8 cellular contexts compared by ENCODE assay signal in the genomic region with DNA sequence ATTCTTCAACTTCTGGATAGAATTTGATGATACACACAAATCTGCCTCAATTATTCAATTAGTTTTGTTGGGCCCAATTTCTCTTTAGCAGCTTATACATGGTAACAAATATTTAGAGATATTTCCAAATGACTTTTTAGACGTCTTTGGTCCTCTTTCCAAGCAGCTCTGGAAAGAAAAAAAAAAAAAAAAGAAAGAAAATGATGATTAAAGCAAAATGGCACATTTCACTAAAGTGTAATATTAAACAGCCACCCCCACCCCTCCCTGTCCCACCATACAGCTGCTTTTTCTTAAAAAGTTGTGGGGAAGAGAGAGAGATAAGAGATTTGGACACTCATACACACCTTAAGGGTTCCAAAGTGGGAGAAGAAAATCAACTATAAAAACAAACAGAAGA. TPM values are rescaled to one million over a fixed set of nuclear protein-coding genes. Genes with fewer than 3 reads are reported as not detected.
DNase-seq lines count a peak whose midpoint lies in the region; TF ChIP-seq lines count a peak whose summit lies in the region.

No MANE protein-coding gene starts in this region.

- no peaks in the 10 kb centered on the region for H4K20me1 ChIP-seq in fibroblast of lung (ENCODE audit: control insufficient read depth, extremely low read depth, insufficient read depth, low read length)

- H3K4me2 ChIP-seq in fibroblast of lung (ENCODE audit: extremely low read depth, insufficient read depth, low read length) = peak overlapping the region; percentile 67

- DNase-seq in SJSA1 (ENCODE audit: low read depth in 1 of 2, low spot score in 2 of 2) (no peak), fibroblast of lung (ENCODE audit: low read depth in 2 of 2) (no peak), prostate gland (ENCODE audit: low spot score) (no peak), AG08395 (ENCODE audit: low spot score) (no peak), NCI-H187 (lab: John Stamatoyannopoulos, UW) (no peak)
- no peak for DNase-seq in stimulated activated CD4-positive, alpha-beta T cell treated with anti-CD3 and anti-CD28 coated beads, Interleukin-2, amount 100 ng/mL, for 24 hours
- no peak for DNase-seq in effector CD4-positive, alpha-beta T cell

- peak overlapping the region; percentile 100 for H2AFZ ChIP-seq in fibroblast of lung (ENCODE audit: low read length)

- H3K27me3 ChIP-seq in SJSA1 (replicated peaks) (no peaks in the 10 kb centered on the region), fibroblast of lung (ENCODE audit: control insufficient read depth, insufficient read depth, low read length) (peaks cover 3% of the 10 kb centered on the region), prostate gland (replicated peaks; ENCODE audit: insufficient read depth) (no peaks in the 10 kb centered on the region)

- peak overlapping the region; percentile 97 for H3K4me3 ChIP-seq in GM08714 (ENCODE audit: low read length)
- peak overlapping the region; percentile 52 for H3K4me3 ChIP-seq in SJSA1
- peak overlapping the region; percentile 79 to 98 (median 92) for H3K4me3 ChIP-seq in fibroblast of lung (replicated peaks in 1 of 4; ENCODE audit: control extremely low read depth in 1 of 4, insufficient read depth in 1 of 4, low read depth in 3 of 4, low read length in 4 of 4)
- H3K4me3 ChIP-seq in prostate gland = peak overlapping the region; percentile 61 to 67

- H3K36me3 ChIP-seq in SJSA1 = peaks cover 29% of the 10 kb centered on the region
- H3K36me3 ChIP-seq in fibroblast of lung (ENCODE audit: control insufficient read depth, insufficient read depth, low read length) = no peaks in the 10 kb centered on the region
- no peaks in the 10 kb centered on the region for H3K36me3 ChIP-seq in prostate gland

- H3K9ac ChIP-seq in fibroblast of lung (ENCODE audit: insufficient read depth, low read length) = no peak overlapping the region

- H3K79me2 ChIP-seq in fibroblast of lung (ENCODE audit: control insufficient read depth, insufficient read depth, low read length) = peaks cover 8% of the 10 kb centered on the region

- intact Hi-C loops in prostate gland (cut with DNase I) = no loop called here

- no peak for TF ChIP-seq POLR2A in prostate gland (IDR thresholded peaks at IDR 0.05)

- TF ChIP-seq CTCF in fibroblast of lung (conservative IDR thresholded peaks at IDR 0.05 in 1 of 2, IDR thresholded peaks at IDR 0.05 in 1 of 2; ENCODE audit: low read depth in 1 of 2, low read length in 2 of 2) (no peak), prostate gland (IDR thresholded peaks at IDR 0.05) (no peak)

- H3K9me3 ChIP-seq in SJSA1 (replicated peaks) (no peaks in the 10 kb centered on the region), fibroblast of lung (ENCODE audit: control insufficient read depth, insufficient read depth, low read depth, low read length) (no peaks in the 10 kb centered on the region), prostate gland (no peaks in the 10 kb centered on the region)

- 55% methylated on average over 1 of the region's 1 CpG for WGBS in prostate gland

- no peak overlapping the region for H3K27ac ChIP-seq in SJSA1
- H3K27ac ChIP-seq in fibroblast of lung (ENCODE audit: insufficient read depth, low read length) = no peak overlapping the region
- H3K27ac ChIP-seq in prostate gland = no peak overlapping the region

- peaks cover 7% of the 10 kb centered on the region for H3K4me1 ChIP-seq in SJSA1 (replicated peaks)
- no peaks in the 10 kb centered on the region for H3K4me1 ChIP-seq in fibroblast of lung (ENCODE audit: control insufficient read depth, extremely low read depth, insufficient read depth, low read length)
- H3K4me1 ChIP-seq in prostate gland (replicated peaks) = no peaks in the 10 kb centered on the region

RNA-seq across cellular contexts. Expression of gene METTL18, which starts 1.0 kb away (rescaled TPM):
- total RNA-seq in SJSA1 (2014; rRNA removed; shearing (Covaris generic)) = 5.3 and 10.1 TPM in 2 replicates
- total RNA-seq in fibroblast of lung (9.8 and 10.9 TPM in 2 replicates), prostate gland (1 to 10 TPM; 5.7 to 7.5 TPM)
- 4.4 and 5.3 TPM in 2 replicates for polyA plus RNA-seq in fibroblast of lung
- 6.3 and 6.8 TPM in 2 replicates for polyA plus RNA-seq in fibroblast of lung (2012)
- polyA minus RNA-seq in fibroblast of lung (ENCODE audit: low replicate concordance) = 0.27 TPM in 1 of 2 replicates, not detected in the other

RNA-seq across cellular contexts. Expression of gene SELE, which starts 59.9 kb away (rescaled TPM):
- 0.21 and 0.22 TPM in 2 replicates for total RNA-seq in SJSA1 (2014; rRNA removed; shearing (Covaris generic))
- total RNA-seq in fibroblast of lung (not detected in 2 replicates), prostate gland (1 to 10 TPM; 1.7 to 3.0 TPM)
- polyA plus RNA-seq in fibroblast of lung = not detected in 2 replicates
- polyA plus RNA-seq in fibroblast of lung (2012) = not detected in 2 replicates
- polyA minus RNA-seq in fibroblast of lung (ENCODE audit: low replicate concordance) = not detected in 2 replicates
